In the genomic region with DNA sequence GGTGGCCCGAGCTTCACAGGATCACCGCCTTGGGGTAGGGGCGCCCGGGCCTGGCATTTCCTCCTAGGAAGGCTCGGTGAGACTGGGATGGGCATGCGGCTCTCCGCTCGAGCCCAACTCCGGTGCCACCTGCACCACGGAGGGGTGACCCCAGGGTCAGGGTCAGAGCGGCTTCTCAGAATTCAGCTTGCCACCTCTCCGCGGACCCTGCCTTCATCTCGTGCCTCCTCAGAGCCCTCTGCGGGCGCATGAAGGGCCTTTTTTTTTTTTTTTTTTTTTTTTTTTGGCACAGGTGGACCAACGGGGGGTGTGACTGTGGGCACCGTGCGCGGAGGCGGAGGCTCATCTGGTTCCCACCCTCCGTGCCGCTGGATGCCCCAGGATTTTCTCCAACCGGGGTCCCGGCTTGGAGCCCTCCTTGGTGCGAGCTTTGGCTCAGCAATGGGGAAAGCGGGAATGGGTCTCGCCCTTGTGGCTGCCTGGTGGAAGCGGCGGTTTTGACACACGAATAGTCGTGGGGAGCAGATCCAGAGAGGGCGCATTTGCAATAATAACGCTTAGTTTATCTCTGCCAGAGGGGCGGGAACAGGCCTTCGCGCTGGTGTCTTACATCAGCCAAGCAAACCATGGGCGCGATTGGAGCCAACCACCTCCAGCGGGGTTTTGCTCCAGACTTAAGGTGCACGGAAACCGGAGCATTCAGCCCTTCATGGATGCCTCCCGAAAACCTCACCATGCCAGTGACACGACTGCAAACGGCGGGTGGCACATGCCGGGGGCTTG, we compare ENCODE assay signal across 8 cellular contexts. TPM values are rescaled to one million over a fixed set of nuclear protein-coding genes. Genes with fewer than 3 reads are reported as not detected.
DNase-seq lines count a peak whose midpoint lies in the region; ATAC-seq and TF ChIP-seq lines count a peak whose summit lies in the region.

No MANE protein-coding gene starts in this region.

- H3K4me3 Mint-ChIP-seq in IgD-negative memory B cell: peak overlapping the region in 3 of 4 donors; percentile 32 to 76 (median 67)
- peak overlapping the region; percentile 5 to 81 (median 48) for H3K4me3 Mint-ChIP-seq in naive B cell

- TF ChIP-seq CTCF in fibroblast of mammary gland (conservative IDR thresholded peaks at IDR 0.05; ENCODE audit: control insufficient read depth, insufficient read depth, low read depth, low read length): peak; percentile 28
- no peak for TF ChIP-seq CTCF in OCI-LY7 (conservative IDR thresholded peaks at IDR 0.05; ENCODE audit: low read length)

- H3K4me1 Mint-ChIP-seq in IgD-negative memory B cell: peaks cover 5 to 11% (median 9%) of the 10 kb centered on the region in 3 donors
- peaks cover 28 to 47% (median 43%) of the 10 kb centered on the region in 3 donors for H3K4me1 Mint-ChIP-seq in naive B cell

- POLR2A ChIA-PET in OCI-LY7 (lab: Charles Lee): interaction anchor here (1.0 kb wide), 1 partner anchor 29 kb away, joined by 3 read pairs; no protein-coding TSS in a partner anchor

- no peaks in the 10 kb centered on the region for H3K36me3 ChIP-seq in OCI-LY7 (ENCODE audit: insufficient read depth, low read length)

- ATAC-seq in naive B cell (ENCODE audit: low read depth in 2 of 2): no peak
- ATAC-seq in HG03354 (IDR thresholded peaks at IDR 0.05; ENCODE audit: poor library complexity, severe bottlenecking, unreplicated experiment): no peak
- ATAC-seq in HG02678 (IDR thresholded peaks at IDR 0.05; ENCODE audit: unreplicated experiment): no peak

- H3K4me3 ChIP-seq in fibroblast of mammary gland (ENCODE audit: control insufficient read depth, low read depth, low read length): peak overlapping the region; percentile 86
- no peak overlapping the region for H3K4me3 ChIP-seq in OCI-LY7 (ENCODE audit: low read depth, low read length, poor library complexity, severe bottlenecking)

- intact Hi-C loops in OCI-LY7 (cut with micrococcal nuclease; ENCODE audit: unreplicated experiment): no loop called here

- no peaks in the 10 kb centered on the region for H3K9me3 ChIP-seq in OCI-LY7 (ENCODE audit: low read length)

- H2AFZ ChIP-seq in OCI-LY7 (ENCODE audit: low read length): no peak overlapping the region

- DNase-seq in COLO668 (lab: John Stamatoyannopoulos, UW; ENCODE audit: unreplicated experiment): peak; percentile 74
- peak; percentile 91 for DNase-seq in SW480 (ENCODE audit: low spot score)
- peak; percentile 89 for DNase-seq in fibroblast of mammary gland (ENCODE audit: low read depth)
- no peak for DNase-seq in naive B cell
- no peak for DNase-seq in OCI-LY7 (ENCODE audit: low spot score)

- CTCF ChIA-PET in OCI-LY7 (lab: Charles Lee; ENCODE audit: unreplicated experiment): no interaction called here

- H3K36me3 Mint-ChIP-seq in IgD-negative memory B cell: no peaks in the 10 kb centered on the region
- peaks cover 0 to 9% of the 10 kb centered on the region in 2 donors for H3K36me3 Mint-ChIP-seq in naive B cell

- H3K79me2 ChIP-seq in OCI-LY7 (ENCODE audit: insufficient read depth, low read depth, low read length): no peaks in the 10 kb centered on the region

- peaks cover 62% of the 10 kb centered on the region for H3K27me3 Mint-ChIP-seq in IgD-negative memory B cell
- H3K27me3 Mint-ChIP-seq in naive B cell: peaks cover 52 to 89% (median 74%) of the 10 kb centered on the region in 3 donors

- H3K27ac Mint-ChIP-seq in IgD-negative memory B cell (peak overlapping the region; percentile 84 to 94 (median 90)), naive B cell (peak overlapping the region in 4 of 6 donors; percentile 7 to 84 (median 75))

- no peak overlapping the region for H3K4me2 ChIP-seq in OCI-LY7 (ENCODE audit: low read length)

- H3K9me2 ChIP-seq in OCI-LY7 (ENCODE audit: insufficient read depth, low read length): no peaks in the 10 kb centered on the region

- peaks cover 4 to 5% (median 4%) of the 10 kb centered on the region in 3 donors for H3K9me3 Mint-ChIP-seq in IgD-negative memory B cell
- H3K9me3 Mint-ChIP-seq in naive B cell: peaks cover 0 to 8% (median 2%) of the 10 kb centered on the region in 7 donors

- H3K4me1 ChIP-seq in OCI-LY7 (ENCODE audit: insufficient read depth, low read length, poor library complexity, severe bottlenecking): peaks cover 10% of the 10 kb centered on the region

- H3K27ac ChIP-seq in OCI-LY7 (ENCODE audit: low read depth, low read length, poor library complexity, severe bottlenecking): no peak overlapping the region

- no peaks in the 10 kb centered on the region for H4K20me1 ChIP-seq in OCI-LY7 (ENCODE audit: insufficient read depth, low read length)

- no TSS peak for BruUV-seq in OCI-LY7 (replicated peaks; lab: Mats Ljungman, UMichigan)

RNA-seq across cellular contexts. Expression of a gene that starts 5.0 kb away (rescaled TPM):
- polyA plus RNA-seq in IgD-negative memory B cell (1.3 TPM), naive B cell (ENCODE audit: low read depth in 6 of 6) (1 to 10 TPM in 4 of 6 donors, under 1 TPM in 1, not detected in 1; 0.29 to 2.9 (median 2.0) TPM)
- 12.2 and 21.2 TPM in 2 replicates for total RNA-seq in OCI-LY7 (2014; rRNA removed; shearing (Covaris generic))
- total RNA-seq in OCI-LY7 (2022): 64.2 and 70.4 TPM in 2 replicates

Comparison
In these comparisons a context has a peak if more than half of its experiments do, and no peak if none do; other contexts are left out.
1. DNase-seq: peak in COLO668 (single experiment), SW480 (single experiment) and fibroblast of mammary gland (single experiment); none in naive B cell (single experiment) and OCI-LY7 (single experiment).